22 cellular contexts compared by ENCODE assay signal in the genomic region with DNA sequence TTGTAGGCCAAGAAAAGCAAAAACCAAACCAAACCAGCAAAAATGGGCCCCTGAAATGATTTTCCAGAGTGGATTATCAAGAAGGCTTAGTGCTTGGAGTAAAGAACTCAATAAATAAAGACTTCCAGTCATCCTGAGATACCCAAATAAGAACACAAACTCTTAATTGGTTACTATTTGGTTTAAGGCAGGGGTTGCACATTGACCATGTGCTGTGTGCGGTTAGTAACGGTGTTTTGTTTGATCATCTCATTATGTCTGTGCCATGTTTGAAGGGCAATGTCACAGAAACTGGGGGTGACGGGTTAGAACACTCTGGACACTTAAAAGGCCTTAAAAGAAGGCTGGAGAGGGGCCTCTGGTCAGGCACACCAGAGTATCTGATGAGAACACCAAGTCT. TPM values are rescaled to one million over a fixed set of nuclear protein-coding genes. Genes with fewer than 3 reads are reported as not detected.
DNase-seq lines count a peak whose midpoint lies in the region; ATAC-seq and TF ChIP-seq lines count a peak whose summit lies in the region.
"Had no signal": no experiment of that assay in that cellular context is flagged by ENCODE, and none has a peak within 500 bp of the region (broad histone marks: within the 10 kb centered on the region; RNA-seq: fewer than 3 reads in every experiment).

No MANE protein-coding gene starts in this region.

- H3K9me3 Mint-ChIP-seq in chondrocyte (ENCODE audit: low read depth) (no peaks in the 10 kb centered on the region), nephron (no peaks in the 10 kb centered on the region)
- H3K9me3 Mint-ChIP-seq: activated naive CD8-positive, alpha-beta T cell treated with anti-CD3 and anti-CD28 coated beads, Interleukin-2, amount 10 ng/mL, durations not matched to agents 7 days and 5 days; CD8-positive, alpha-beta T cell; neural progenitor cell; T-cell had no signal

- TF ChIP-seq CTCF in PC-3 (conservative IDR thresholded peaks at IDR 0.05; ENCODE audit: low read depth, low read length), result no peak
- peak; percentile 34 for TF ChIP-seq CTCF in chondrocyte (IDR thresholded peaks at IDR 0.05)
- TF ChIP-seq CTCF in nephron (IDR thresholded peaks at IDR 0.05; ENCODE audit: unreplicated experiment in 3 of 3), result no peak
- TF ChIP-seq CTCF in tibial artery (IDR thresholded peaks at IDR 0.05), result no peak
- no peak for TF ChIP-seq CTCF in right lobe of liver (IDR thresholded peaks at IDR 0.05)

- H3K4me1 ChIP-seq in PC-3 (ENCODE audit: insufficient read depth, low read length), result peaks cover 49% of the 10 kb centered on the region
- peaks cover 0 to 66% (median 38%) of the 10 kb centered on the region in 4 donors for H3K4me1 ChIP-seq in tibial artery
- H3K4me1 ChIP-seq in right lobe of liver, result peaks cover 0 to 5% (median 2%) of the 10 kb centered on the region in 4 donors
- H3K4me1 ChIP-seq: neural progenitor cell had no signal

- H3K9me2 ChIP-seq in PC-3 (replicated peaks; ENCODE audit: low read length), result no peaks in the 10 kb centered on the region

- H3K36me3 Mint-ChIP-seq in chondrocyte (ENCODE audit: low read depth), result no peaks in the 10 kb centered on the region
- H3K36me3 Mint-ChIP-seq in nephron (ENCODE audit: low read depth), result no peaks in the 10 kb centered on the region
- H3K36me3 Mint-ChIP-seq: activated naive CD8-positive, alpha-beta T cell treated with anti-CD3 and anti-CD28 coated beads, Interleukin-2, amount 10 ng/mL, durations not matched to agents 7 days and 5 days; CD8-positive, alpha-beta T cell; neural progenitor cell; T-cell had no signal

- BruUV-seq in PC-3 (replicated peaks; lab: Mats Ljungman, UMichigan), result no TSS peak

- H3K27ac ChIP-seq in PC-3 (ENCODE audit: low read length), result peak overlapping the region; percentile 97; the same call in 1 of the 2 replicates
- H3K27ac ChIP-seq in tibial artery, result peak overlapping the region; percentile 75 to 77
- H3K27ac ChIP-seq in right lobe of liver, result no peak overlapping the region
- H3K27ac ChIP-seq: neural progenitor cell, suprapubic skin had no signal

- H3K27me3 ChIP-seq in PC-3 (ENCODE audit: low read length) (no peaks in the 10 kb centered on the region), tibial artery (no peaks in the 10 kb centered on the region), right lobe of liver (no peaks in the 10 kb centered on the region)
- H3K27me3 ChIP-seq: suprapubic skin had no signal

- H3K4me3 ChIP-seq in PC-3 (ENCODE audit: low read length), result no peak overlapping the region
- H3K4me3 ChIP-seq in tibial artery, result no peak overlapping the region
- H3K4me3 ChIP-seq in right lobe of liver, result no peak overlapping the region
- H3K4me3 ChIP-seq: K562, neural progenitor cell, suprapubic skin had no signal

- intact Hi-C loops in PC-3 (cut with micrococcal nuclease) (no loop called here), tibial artery (cut with DNase I; ENCODE audit: low total_unique reads) (no loop called here), right lobe of liver (cut with DNase I) (no loop called here)

- peaks cover 17% of the 10 kb centered on the region for H3F3A ChIP-seq in PC-3 (ENCODE audit: low read length, unreplicated experiment)

- no peak overlapping the region for H3K4me2 ChIP-seq in PC-3 (ENCODE audit: low read length)
- H3K4me2 ChIP-seq: neural progenitor cell had no signal

- TF ChIP-seq POLR2A in right lobe of liver (IDR thresholded peaks at IDR 0.05), result no peak

- CTCF ChIA-PET in PC-3 (lab: Charles Lee), result interaction anchor here (1.0 kb wide), 1 partner anchor 42 kb away, joined by 4 read pairs; no protein-coding TSS in a partner anchor

- H3K79me2 ChIP-seq in PC-3 (ENCODE audit: low read length), result no peaks in the 10 kb centered on the region

- ATAC-seq in PC-3 (no peak), right lobe of liver (no peak)
- ATAC-seq: activated CD4-positive, alpha-beta T cell treated with anti-CD3 and anti-CD28 coated beads for 36 hours; CD8-positive, alpha-beta T cell; K562; T-cell had no signal

- no peak overlapping the region for H3K9ac ChIP-seq in PC-3 (ENCODE audit: low read length)
- H3K9ac ChIP-seq: neural progenitor cell had no signal

- no peaks in the 10 kb centered on the region for H3K9me3 ChIP-seq in PC-3 (ENCODE audit: low read length)
- no peaks in the 10 kb centered on the region for H3K9me3 ChIP-seq in tibial artery
- no peaks in the 10 kb centered on the region for H3K9me3 ChIP-seq in right lobe of liver
- H3K9me3 ChIP-seq: suprapubic skin had no signal

- POLR2A ChIA-PET in PC-3 (lab: Charles Lee; ENCODE audit: unreplicated experiment), result interaction anchor here (0.6 kb wide), 1 partner anchor 27 kb away, joined by 3 read pairs; no protein-coding TSS in a partner anchor

- H3K4me1 Mint-ChIP-seq in chondrocyte (ENCODE audit: low read depth), result peaks cover 49% of the 10 kb centered on the region
- H3K4me1 Mint-ChIP-seq in nephron, result peaks cover 26% of the 10 kb centered on the region
- H3K4me1 Mint-ChIP-seq: activated CD4-positive, alpha-beta T cell treated with anti-CD3 and anti-CD28 coated beads for 36 hours; neural progenitor cell; T-cell had no signal

- H4K20me1 ChIP-seq in PC-3 (ENCODE audit: low read length), result no peaks in the 10 kb centered on the region

- H3K36me3 ChIP-seq in PC-3 (ENCODE audit: low read depth, low read length), result no peaks in the 10 kb centered on the region
- H3K36me3 ChIP-seq in tibial artery, result no peaks in the 10 kb centered on the region
- H3K36me3 ChIP-seq in right lobe of liver, result no peaks in the 10 kb centered on the region
- H3K36me3 ChIP-seq: neural progenitor cell, suprapubic skin had no signal

- no peaks in the 10 kb centered on the region for H3K27me3 Mint-ChIP-seq in chondrocyte (ENCODE audit: low read depth)
- H3K27me3 Mint-ChIP-seq in nephron (ENCODE audit: low read depth), result peaks cover 14% of the 10 kb centered on the region

- H3K4me3 Mint-ChIP-seq in chondrocyte (ENCODE audit: unreplicated experiment), result no peak overlapping the region
- no peak overlapping the region for H3K4me3 Mint-ChIP-seq in nephron
- H3K4me3 Mint-ChIP-seq: activated CD4-positive, alpha-beta T cell treated with anti-CD3 and anti-CD28 coated beads for 36 hours; activated naive CD8-positive, alpha-beta T cell treated with anti-CD3 and anti-CD28 coated beads, Interleukin-2, amount 10 ng/mL, durations not matched to agents 7 days and 5 days; CD8-positive, alpha-beta T cell; neural progenitor cell; T-cell had no signal

- 58% methylated on average over 3 of the region's 3 CpGs for WGBS in right lobe of liver (ENCODE audit: insufficient coverage, low coverage, low lambda C conversion rate, missing lambda C conversion rate)

- H2AFZ ChIP-seq in PC-3 (ENCODE audit: low read length), result no peak overlapping the region
- H2AFZ ChIP-seq: neural progenitor cell had no signal

- H3K27ac Mint-ChIP-seq in chondrocyte (ENCODE audit: unreplicated experiment) (peak overlapping the region; percentile 67), nephron (peak overlapping the region; percentile 23 to 74 (median 52))
- H3K27ac Mint-ChIP-seq: activated CD4-positive, alpha-beta T cell treated with anti-CD3 and anti-CD28 coated beads for 36 hours; activated naive CD8-positive, alpha-beta T cell treated with anti-CD3 and anti-CD28 coated beads, Interleukin-2, amount 10 ng/mL, durations not matched to agents 7 days and 5 days; CD8-positive, alpha-beta T cell; neural progenitor cell; T-cell had no signal

- no peak for DNase-seq in PC-3
- DNase-seq in chondrocyte (ENCODE audit: low spot score), result no peak
- DNase-seq in tibial artery, result no peak
- DNase-seq in RPMI8226, result no peak
- DNase-seq in right lobe of liver, result no peak
- DNase-seq in hepatic stellate cell (ENCODE audit: low spot score), result no peak
- DNase-seq: activated CD4-positive, alpha-beta T cell treated with anti-CD3 and anti-CD28 coated beads for 36 hours; activated naive CD8-positive, alpha-beta T cell treated with anti-CD3 and anti-CD28 coated beads, Interleukin-2, amount 10 ng/mL, durations not matched to agents 7 days and 5 days; CD8-positive, alpha-beta T cell; dermis blood vessel endothelial cell; DMS153; foreskin melanocyte; GDM1; NCI-H1694 treated with DMSO at 0.1 percent for 48 hours; NCI-H748 treated with DMSO at 0.1 percent for 48 hours; Right ventricle myocardium superior; stimulated activated CD4-positive, alpha-beta T cell treated with anti-CD3 and anti-CD28 coated beads, Interleukin-12 subunit alpha, Interleukin-12 subunit beta, amount 100 ng/mL, for 4 hours; T-cell had no signal

RNA-seq across cellular contexts. Expression of gene MICAL3, which starts 9.7 kb away (rescaled TPM):
- total RNA-seq in PC-3 (2014; rRNA removed) (23.7 and 27.8 TPM in 2 replicates), chondrocyte (49.6 to 74.4 TPM (median 68.2 TPM) in 3 replicates), right lobe of liver (10 to 100 TPM; 31.5 to 61.8 (median 48.2) TPM)

RNA-seq across cellular contexts. Expression of gene PEX26, which starts 43.7 kb away (rescaled TPM):
- total RNA-seq in PC-3 (2014; rRNA removed) (30.6 and 51.3 TPM in 2 replicates), chondrocyte (33.4 to 34.4 TPM (median 33.7 TPM) in 3 replicates), right lobe of liver (10 to 100 TPM; 22.7 to 42.5 (median 25.0) TPM)

Comparison
In these comparisons a context has a peak if more than half of its experiments do, and no peak if none do; other contexts are left out.
1. H3K27ac ChIP-seq: peak in PC-3 (single experiment) and tibial artery (2 of 2); none in right lobe of liver (0 of 3).